Comparison of ENCODE assay signal across 10 cellular contexts in the genomic region with DNA sequence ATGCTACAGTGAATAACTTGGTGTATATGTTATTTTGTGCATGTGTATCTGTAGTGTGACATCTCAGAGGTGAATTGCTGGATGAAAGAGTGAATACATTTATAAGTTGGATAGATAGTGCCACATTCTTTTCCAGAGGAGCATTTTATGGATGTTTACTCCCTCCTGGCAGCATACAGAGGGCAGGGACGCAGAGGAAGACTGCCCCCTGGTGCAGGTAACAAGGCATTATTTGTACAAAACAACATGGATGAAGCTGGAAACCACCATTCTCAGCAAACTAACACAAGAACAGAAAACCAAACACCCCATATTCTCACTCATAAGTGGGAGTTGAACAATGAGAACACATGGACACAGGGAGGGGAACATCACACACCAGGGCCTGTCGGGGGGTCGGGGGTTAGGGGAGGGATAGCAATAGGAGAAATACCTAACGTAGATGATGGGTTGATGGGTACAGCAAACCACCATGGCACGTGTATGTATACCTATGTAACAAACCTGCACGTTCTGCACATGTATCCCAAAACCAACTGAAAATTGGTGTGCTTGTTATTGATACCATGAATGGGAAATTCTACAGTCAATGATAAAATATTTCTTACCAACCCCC. TPM values are rescaled to one million over a fixed set of nuclear protein-coding genes. Genes with fewer than 3 reads are reported as not detected.
DNase-seq lines count a peak whose midpoint lies in the region; ATAC-seq and TF ChIP-seq lines count a peak whose summit lies in the region.
"Had no signal": no experiment of that assay in that cellular context is flagged by ENCODE, and none has a peak within 500 bp of the region (broad histone marks: within the 10 kb centered on the region; RNA-seq: fewer than 3 reads in every experiment).

No MANE protein-coding gene starts in this region.

- intact Hi-C loops in activated CD8-positive, alpha-beta T cell treated with anti-CD3 and anti-CD28 coated beads for 36 hours (cut with micrococcal nuclease): no loop called here
- intact Hi-C loops in PC-3 (cut with micrococcal nuclease) (loop anchor here (5.0 kb wide), 1 partner anchor 458 kb away; no protein-coding TSS in a partner anchor), heart right ventricle (cut with DNase I) (loop anchor here in 6 of 10 donors (1.0 to 5.0 kb wide), 3 partner anchors 67 to 68 kb away; no protein-coding TSS in a partner anchor)

- H3K79me2 ChIP-seq in PC-3 (ENCODE audit: low read length): no peaks in the 10 kb centered on the region

- H4K20me1 ChIP-seq in PC-3 (ENCODE audit: low read length): no peaks in the 10 kb centered on the region

- BruUV-seq in PC-3 (replicated peaks; lab: Mats Ljungman, UMichigan): no TSS peak

- H3K9ac ChIP-seq in PC-3 (ENCODE audit: low read length): no peak overlapping the region

- no peak for ATAC-seq in activated CD8-positive, alpha-beta T cell treated with anti-CD3 and anti-CD28 coated beads for 36 hours
- no peak for ATAC-seq in activated CD8-positive, alpha-beta T cell treated with anti-CD3 and anti-CD28 coated beads, Interleukin-2, amount 10 ng/mL, durations not matched to agents 7 days and 5 days
- ATAC-seq in PC-3: peak; percentile 74
- peak in 4 of 8 donors; percentile 47 to 59 (median 52) for ATAC-seq in heart right ventricle
- ATAC-seq in HG02571 (IDR thresholded peaks at IDR 0.05; ENCODE audit: unreplicated experiment): no peak

- 57 to 60% methylated on average over 6 of the region's 6 CpGs for whole genome bisulfite sequencing in heart right ventricle, 2 donors

- no peak overlapping the region for H3K4me3 Mint-ChIP-seq in activated CD8-positive, alpha-beta T cell treated with anti-CD3 and anti-CD28 coated beads for 36 hours
- no peak overlapping the region for H3K4me3 Mint-ChIP-seq in activated CD8-positive, alpha-beta T cell treated with anti-CD3 and anti-CD28 coated beads, Interleukin-2, amount 10 ng/mL, durations not matched to agents 7 days and 5 days
- H3K4me3 Mint-ChIP-seq in type B pancreatic cell: no peak overlapping the region

- H3K4me1 Mint-ChIP-seq in activated CD8-positive, alpha-beta T cell treated with anti-CD3 and anti-CD28 coated beads for 36 hours (ENCODE audit: low read depth): no peaks in the 10 kb centered on the region
- no peaks in the 10 kb centered on the region for H3K4me1 Mint-ChIP-seq in activated CD8-positive, alpha-beta T cell treated with anti-CD3 and anti-CD28 coated beads, Interleukin-2, amount 10 ng/mL, durations not matched to agents 7 days and 5 days (ENCODE audit: low read depth)
- H3K4me1 Mint-ChIP-seq in type B pancreatic cell (ENCODE audit: unreplicated experiment): peaks cover 3% of the 10 kb centered on the region

- H3K9me3 ChIP-seq in PC-3 (ENCODE audit: low read length) (no peaks in the 10 kb centered on the region), heart right ventricle (no peaks in the 10 kb centered on the region)

- H3K4me1 ChIP-seq in PC-3 (ENCODE audit: insufficient read depth, low read length): no peaks in the 10 kb centered on the region
- no peaks in the 10 kb centered on the region for H3K4me1 ChIP-seq in heart right ventricle

- H3K4me3 ChIP-seq in PC-3 (ENCODE audit: low read length) (no peak overlapping the region), heart right ventricle (no peak overlapping the region)

- no peak overlapping the region for H3K27ac Mint-ChIP-seq in activated CD8-positive, alpha-beta T cell treated with anti-CD3 and anti-CD28 coated beads for 36 hours
- H3K27ac Mint-ChIP-seq in activated CD8-positive, alpha-beta T cell treated with anti-CD3 and anti-CD28 coated beads, Interleukin-2, amount 10 ng/mL, durations not matched to agents 7 days and 5 days: no peak overlapping the region
- no peak overlapping the region for H3K27ac Mint-ChIP-seq in type B pancreatic cell

- no peak overlapping the region for H3K27ac ChIP-seq in PC-3 (ENCODE audit: low read length)
- no peak overlapping the region for H3K27ac ChIP-seq in heart right ventricle

- no peak overlapping the region for H2AFZ ChIP-seq in PC-3 (ENCODE audit: low read length)

- H3K27me3 Mint-ChIP-seq in activated CD8-positive, alpha-beta T cell treated with anti-CD3 and anti-CD28 coated beads for 36 hours: peaks cover 21% of the 10 kb centered on the region
- H3K27me3 Mint-ChIP-seq in activated CD8-positive, alpha-beta T cell treated with anti-CD3 and anti-CD28 coated beads, Interleukin-2, amount 10 ng/mL, durations not matched to agents 7 days and 5 days (ENCODE audit: low read depth): peaks cover 10% of the 10 kb centered on the region
- peaks cover 20% of the 10 kb centered on the region for H3K27me3 Mint-ChIP-seq in type B pancreatic cell

- no peak overlapping the region for H3K4me2 ChIP-seq in PC-3 (ENCODE audit: low read length)

- H3K27me3 ChIP-seq in PC-3 (ENCODE audit: low read length) (peaks cover 28% of the 10 kb centered on the region), heart right ventricle (peaks cover 0 to 16% (median 5%) of the 10 kb centered on the region in 7 donors)

- no peaks in the 10 kb centered on the region for H3K36me3 Mint-ChIP-seq in activated CD8-positive, alpha-beta T cell treated with anti-CD3 and anti-CD28 coated beads for 36 hours (ENCODE audit: low read depth)
- H3K36me3 Mint-ChIP-seq in activated CD8-positive, alpha-beta T cell treated with anti-CD3 and anti-CD28 coated beads, Interleukin-2, amount 10 ng/mL, durations not matched to agents 7 days and 5 days (ENCODE audit: low read depth): no peaks in the 10 kb centered on the region
- no peaks in the 10 kb centered on the region for H3K36me3 Mint-ChIP-seq in type B pancreatic cell

- POLR2A ChIA-PET in activated CD8-positive, alpha-beta T cell treated with anti-CD3 and anti-CD28 coated beads for 36 hours (lab: Charles Lee): no interaction called here
- POLR2A ChIA-PET in activated CD8-positive, alpha-beta T cell treated with anti-CD3 and anti-CD28 coated beads, Interleukin-2, amount 10 ng/mL, durations not matched to agents 7 days and 5 days (lab: Charles Lee): no interaction called here
- POLR2A ChIA-PET in PC-3 (lab: Charles Lee; ENCODE audit: unreplicated experiment): no interaction called here

- peak; percentile 31 for TF ChIP-seq CTCF in activated CD8-positive, alpha-beta T cell treated with anti-CD3 and anti-CD28 coated beads for 36 hours (IDR thresholded peaks at IDR 0.05)
- TF ChIP-seq CTCF in PC-3 (conservative IDR thresholded peaks at IDR 0.05; ENCODE audit: low read depth, low read length) (peak; percentile 66), heart right ventricle (IDR thresholded peaks at IDR 0.05) (peak in 8 of 9 donors; percentile 22 to 66 (median 55)), type B pancreatic cell (conservative IDR thresholded peaks at IDR 0.05) (peak; percentile 78)

- peak; percentile 6 for DNase-seq in activated CD8-positive, alpha-beta T cell treated with anti-CD3 and anti-CD28 coated beads for 36 hours
- DNase-seq in activated CD8-positive, alpha-beta T cell treated with anti-CD3 and anti-CD28 coated beads, Interleukin-2, amount 10 ng/mL, durations not matched to agents 7 days and 5 days: no peak
- DNase-seq in PC-3 (peak; percentile 57), heart right ventricle (no peak), type B pancreatic cell (ENCODE audit: extremely low spot score, unreplicated experiment) (no peak), NCI-H1436 treated with DMSO at 0.1 percent for 48 hours (lab: John Stamatoyannopoulos, UW) (no peak), NCI-H187 treated with DMSO at 0.1 percent for 48 hours (lab: John Stamatoyannopoulos, UW) (no peak)
- DNase-seq: SHP77 had no signal

- H3K9me3 Mint-ChIP-seq in activated CD8-positive, alpha-beta T cell treated with anti-CD3 and anti-CD28 coated beads for 36 hours: no peaks in the 10 kb centered on the region
- no peaks in the 10 kb centered on the region for H3K9me3 Mint-ChIP-seq in activated CD8-positive, alpha-beta T cell treated with anti-CD3 and anti-CD28 coated beads, Interleukin-2, amount 10 ng/mL, durations not matched to agents 7 days and 5 days (ENCODE audit: insufficient read depth)
- H3K9me3 Mint-ChIP-seq in type B pancreatic cell: no peaks in the 10 kb centered on the region

- no peaks in the 10 kb centered on the region for H3F3A ChIP-seq in PC-3 (ENCODE audit: low read length, unreplicated experiment)

- CTCF ChIA-PET in activated CD8-positive, alpha-beta T cell treated with anti-CD3 and anti-CD28 coated beads for 36 hours (lab: Charles Lee): interaction anchor here (0.6 to 1.3 kb wide), 2 partner anchors 67 to 436 kb away, joined by 3 read pairs; no protein-coding TSS in a partner anchor
- CTCF ChIA-PET in activated CD8-positive, alpha-beta T cell treated with anti-CD3 and anti-CD28 coated beads, Interleukin-2, amount 10 ng/mL, durations not matched to agents 7 days and 5 days (lab: Charles Lee): no interaction called here
- CTCF ChIA-PET in PC-3 (lab: Charles Lee): interaction anchor here (0.6 kb wide), 1 partner anchor 427 kb away, joined by 4 read pairs; no protein-coding TSS in a partner anchor

- H3K36me3 ChIP-seq in PC-3 (ENCODE audit: low read depth, low read length) (no peaks in the 10 kb centered on the region), heart right ventricle (no peaks in the 10 kb centered on the region)

- no peaks in the 10 kb centered on the region for H3K9me2 ChIP-seq in PC-3 (replicated peaks; ENCODE audit: low read length)

RNA-seq across cellular contexts. Expression of gene CTXND1, which starts 57.9 kb away (rescaled TPM):
- total RNA-seq in activated CD8-positive, alpha-beta T cell treated with anti-CD3 and anti-CD28 coated beads for 36 hours: not detected
- not detected for total RNA-seq in activated CD8-positive, alpha-beta T cell treated with anti-CD3 and anti-CD28 coated beads, Interleukin-2, amount 10 ng/mL, durations not matched to agents 7 days and 5 days
- total RNA-seq in PC-3 (2014; rRNA removed) (not detected in 2 replicates), heart right ventricle (1 to 10 TPM in 7 of 10 donors, under 1 TPM in 3; 0.11 to 8.3 (median 2.2) TPM), type B pancreatic cell (ENCODE audit: low replicate concordance) (1.1 and 2.7 TPM in 2 replicates)
- 1 to 10 TPM in 1 of 2 donors, under 1 TPM in 1; 0.80 to 1.8 TPM for polyA plus RNA-seq in heart right ventricle
- total RNA-seq: glomerular endothelial cell had no signal

Comparison
In these comparisons a context has a peak if more than half of its experiments do, and no peak if none do; other contexts are left out.
1. DNase-seq: peak in activated CD8-positive, alpha-beta T cell treated with anti-CD3 and anti-CD28 coated beads for 36 hours (single experiment) and PC-3 (single experiment); none in activated CD8-positive, alpha-beta T cell treated with anti-CD3 and anti-CD28 coated beads, Interleukin-2, amount 10 ng/mL, durations not matched to agents 7 days and 5 days (single experiment), heart right ventricle (0 of 2), type B pancreatic cell (single experiment), NCI-H1436 treated with DMSO at 0.1 percent for 48 hours (single experiment) and NCI-H187 treated with DMSO at 0.1 percent for 48 hours (single experiment).
2. Peak in every context shown above with its lines, with median percentiles within 50 percentile points of each other: CTCF ChIP-seq.